Comparison of ENCODE assay signal across 8 cellular contexts in the genomic region with DNA sequence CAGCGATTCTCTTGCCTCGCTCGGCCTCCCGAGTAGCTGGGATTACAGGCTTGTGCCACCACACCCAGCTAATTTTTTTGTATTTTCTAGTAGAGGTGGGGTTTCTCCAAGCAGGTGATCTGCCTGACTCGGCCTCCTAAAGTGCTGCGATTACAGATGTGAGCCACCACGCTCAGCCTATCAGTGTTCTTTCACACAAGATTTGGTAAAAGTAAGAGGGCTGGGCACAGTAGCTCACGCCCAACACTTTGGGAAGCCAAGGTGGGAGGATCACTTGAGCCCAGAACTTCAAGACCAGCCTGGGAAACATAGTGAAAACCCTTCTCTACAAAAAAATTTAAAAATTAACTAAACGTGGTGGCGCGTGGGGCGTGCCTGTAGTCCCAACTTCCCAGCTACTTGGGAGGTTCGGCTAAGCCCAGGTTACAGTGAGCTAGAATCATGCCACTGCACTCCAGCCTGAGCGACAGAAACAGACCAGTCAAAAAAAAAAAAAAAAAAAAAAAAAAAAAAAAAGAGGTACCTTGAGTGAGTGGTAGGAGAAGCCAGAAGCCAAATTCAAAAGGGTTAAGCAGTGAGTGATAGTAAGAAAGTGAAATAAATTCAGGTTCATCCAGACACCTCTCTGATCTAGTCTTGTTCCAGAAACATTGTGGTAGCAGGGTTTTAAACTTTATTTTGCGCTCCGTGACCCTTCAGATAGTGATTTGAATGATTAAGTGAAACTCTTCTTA. TPM values are rescaled to one million over a fixed set of nuclear protein-coding genes. Genes with fewer than 3 reads are reported as not detected.
A peak's percentile ranks its signal among the peaks of the same experiment; 100 is the strongest.
DNase-seq lines count a peak whose midpoint lies in the region; TF ChIP-seq lines count a peak whose summit lies in the region.

No MANE protein-coding gene starts in this region.

- H3K79me2 ChIP-seq in fibroblast of lung (ENCODE audit: control insufficient read depth, insufficient read depth, low read length): no peaks in the 10 kb centered on the region

- DNase-seq in SJSA1 (ENCODE audit: low read depth in 1 of 2, low spot score in 2 of 2): no peak
- DNase-seq in fibroblast of lung (ENCODE audit: low read depth in 2 of 2): no peak
- DNase-seq in progenitor cell of endocrine pancreas (ENCODE audit: low spot score, unreplicated experiment): no peak
- no peak for DNase-seq in NCI-H524 treated with DMSO at 0.1 percent for 48 hours (lab: John Stamatoyannopoulos, UW)
- no peak for DNase-seq in A172 (ENCODE audit: low spot score)
- no peak for DNase-seq in AG20443 (ENCODE audit: low spot score)
- no peak for DNase-seq in activated gamma-delta T cell treated with Interleukin-2 at 50 U/mL for 16 hours

- H3K27ac ChIP-seq in SJSA1 (peak overlapping the region; percentile 54), fibroblast of lung (ENCODE audit: insufficient read depth, low read length) (peak overlapping the region; percentile 71)

- peak overlapping the region; percentile 78 for H3K9ac ChIP-seq in ES-I3 (ENCODE audit: low read depth, low read length)
- H3K9ac ChIP-seq in fibroblast of lung (ENCODE audit: insufficient read depth, low read length): peak overlapping the region; percentile 76

- peak overlapping the region; percentile 92 for H3K4me2 ChIP-seq in fibroblast of lung (ENCODE audit: extremely low read depth, insufficient read depth, low read length)

- H3K36me3 ChIP-seq in ES-I3 (ENCODE audit: insufficient read depth, low read length): no peaks in the 10 kb centered on the region; the same call in 1 of the 2 replicates
- H3K36me3 ChIP-seq in SJSA1: peaks cover 31% of the 10 kb centered on the region
- H3K36me3 ChIP-seq in fibroblast of lung (ENCODE audit: control insufficient read depth, insufficient read depth, low read length): peaks cover 10% of the 10 kb centered on the region

- peak overlapping the region; percentile 86 for H3K4me3 Mint-ChIP-seq in progenitor cell of endocrine pancreas (ENCODE audit: low read depth)

- TF ChIP-seq CTCF in fibroblast of lung (conservative IDR thresholded peaks at IDR 0.05 in 1 of 2, IDR thresholded peaks at IDR 0.05 in 1 of 2; ENCODE audit: low read depth in 1 of 2, low read length in 2 of 2): no peak
- no peak for TF ChIP-seq CTCF in progenitor cell of endocrine pancreas (IDR thresholded peaks at IDR 0.05; ENCODE audit: unreplicated experiment)

- peaks cover 14% of the 10 kb centered on the region for H3K4me1 Mint-ChIP-seq in progenitor cell of endocrine pancreas (ENCODE audit: low read depth)

- no peaks in the 10 kb centered on the region for H3K9me3 Mint-ChIP-seq in progenitor cell of endocrine pancreas (ENCODE audit: low read depth)

- H3K4me1 ChIP-seq in ES-I3 (ENCODE audit: insufficient read depth, low read length): no peaks in the 10 kb centered on the region
- peaks cover 13% of the 10 kb centered on the region for H3K4me1 ChIP-seq in SJSA1 (replicated peaks)
- H3K4me1 ChIP-seq in fibroblast of lung (ENCODE audit: control insufficient read depth, extremely low read depth, insufficient read depth, low read length): peaks cover 2% of the 10 kb centered on the region

- H3K4me3 ChIP-seq in SJSA1 (peak overlapping the region; percentile 53), fibroblast of lung (replicated peaks in 1 of 4; ENCODE audit: control extremely low read depth in 1 of 4, insufficient read depth in 1 of 4, low read depth in 3 of 4, low read length in 4 of 4) (peak overlapping the region; percentile 42 to 89 (median 66))

- no peaks in the 10 kb centered on the region for H3K27me3 ChIP-seq in SJSA1 (replicated peaks)
- no peaks in the 10 kb centered on the region for H3K27me3 ChIP-seq in fibroblast of lung (ENCODE audit: control insufficient read depth, insufficient read depth, low read length)

- H4K20me1 ChIP-seq in fibroblast of lung (ENCODE audit: control insufficient read depth, extremely low read depth, insufficient read depth, low read length): no peaks in the 10 kb centered on the region

- peak overlapping the region; percentile 1 for H2AFZ ChIP-seq in fibroblast of lung (ENCODE audit: low read length)

- H3K27me3 Mint-ChIP-seq in progenitor cell of endocrine pancreas: no peaks in the 10 kb centered on the region

- peaks cover 5% of the 10 kb centered on the region for H3K36me3 Mint-ChIP-seq in progenitor cell of endocrine pancreas (ENCODE audit: insufficient read depth)

- H3K9me3 ChIP-seq in ES-I3 (ENCODE audit: control insufficient read depth, insufficient read depth, low read length) (no peaks in the 10 kb centered on the region), SJSA1 (replicated peaks) (no peaks in the 10 kb centered on the region), fibroblast of lung (ENCODE audit: control insufficient read depth, insufficient read depth, low read depth, low read length) (no peaks in the 10 kb centered on the region)

- H3K27ac Mint-ChIP-seq in progenitor cell of endocrine pancreas: peak overlapping the region; percentile 98

RNA-seq across cellular contexts. Expression of a gene that starts 1.0 kb away (rescaled TPM):
- 30.4 and 55.7 TPM in 2 replicates for total RNA-seq in SJSA1 (2014; rRNA removed; shearing (Covaris generic))
- total RNA-seq in fibroblast of lung: 38.0 and 45.4 TPM in 2 replicates
- polyA plus RNA-seq in fibroblast of lung: 30.1 and 33.9 TPM in 2 replicates
- polyA plus RNA-seq in fibroblast of lung (2012): 94.2 and 107 TPM in 2 replicates
- 9.5 and 33.6 TPM in 2 replicates for polyA minus RNA-seq in fibroblast of lung (ENCODE audit: low replicate concordance)
- 61.3 and 64.1 TPM in 2 replicates for total RNA-seq in progenitor cell of endocrine pancreas
- 30.2 and 39.1 TPM in 2 replicates for total RNA-seq in A172 (2014; rRNA removed; shearing (Covaris generic))

RNA-seq across cellular contexts. Expression of a gene that starts 6.3 kb away (rescaled TPM):
- 38.7 and 41.2 TPM in 2 replicates for total RNA-seq in SJSA1 (2014; rRNA removed; shearing (Covaris generic))
- 49.1 and 56.0 TPM in 2 replicates for total RNA-seq in fibroblast of lung
- 37.1 and 39.5 TPM in 2 replicates for polyA plus RNA-seq in fibroblast of lung
- polyA plus RNA-seq in fibroblast of lung (2012): 32.1 and 35.0 TPM in 2 replicates
- polyA minus RNA-seq in fibroblast of lung (ENCODE audit: low replicate concordance): 72.9 and 117 TPM in 2 replicates
- total RNA-seq in progenitor cell of endocrine pancreas: 67.9 and 71.5 TPM in 2 replicates
- 66.6 and 71.4 TPM in 2 replicates for total RNA-seq in A172 (2014; rRNA removed; shearing (Covaris generic))

RNA-seq across cellular contexts. Expression of a gene that starts 11.3 kb away (rescaled TPM):
- total RNA-seq in SJSA1 (2014; rRNA removed; shearing (Covaris generic)): 5.4 and 12.4 TPM in 2 replicates
- total RNA-seq in fibroblast of lung (18.5 and 21.3 TPM in 2 replicates), progenitor cell of endocrine pancreas (39.9 and 42.0 TPM in 2 replicates)
- 3.8 and 5.3 TPM in 2 replicates for polyA plus RNA-seq in fibroblast of lung
- polyA plus RNA-seq in fibroblast of lung (2012): 3.7 and 3.9 TPM in 2 replicates
- 23.6 and 33.5 TPM in 2 replicates for polyA minus RNA-seq in fibroblast of lung (ENCODE audit: low replicate concordance)
- 11.7 and 12.5 TPM in 2 replicates for total RNA-seq in A172 (2014; rRNA removed; shearing (Covaris generic))

RNA-seq across cellular contexts. Expression of a gene that starts 11.4 kb away (rescaled TPM):
- total RNA-seq in SJSA1 (2014; rRNA removed; shearing (Covaris generic)): 19.8 and 22.9 TPM in 2 replicates
- total RNA-seq in fibroblast of lung (7.7 and 10.7 TPM in 2 replicates), progenitor cell of endocrine pancreas (32.2 and 34.8 TPM in 2 replicates)
- 11.8 and 12.7 TPM in 2 replicates for polyA plus RNA-seq in fibroblast of lung
- 11.1 and 11.7 TPM in 2 replicates for polyA plus RNA-seq in fibroblast of lung (2012)
- 9.8 and 13.4 TPM in 2 replicates for polyA minus RNA-seq in fibroblast of lung (ENCODE audit: low replicate concordance)
- 14.7 and 16.5 TPM in 2 replicates for total RNA-seq in A172 (2014; rRNA removed; shearing (Covaris generic))

RNA-seq across cellular contexts. Expression of a gene that starts 13.3 kb away (rescaled TPM):
- 36.1 and 39.6 TPM in 2 replicates for total RNA-seq in SJSA1 (2014; rRNA removed; shearing (Covaris generic))
- total RNA-seq in fibroblast of lung (48.8 and 78.1 TPM in 2 replicates), progenitor cell of endocrine pancreas (127 and 140 TPM in 2 replicates)
- 43.8 and 45.8 TPM in 2 replicates for polyA plus RNA-seq in fibroblast of lung
- polyA plus RNA-seq in fibroblast of lung (2012): 70.8 and 71.3 TPM in 2 replicates
- polyA minus RNA-seq in fibroblast of lung (ENCODE audit: low replicate concordance): 134 and 199 TPM in 2 replicates
- total RNA-seq in A172 (2014; rRNA removed; shearing (Covaris generic)): 49.0 and 52.3 TPM in 2 replicates
